In the genomic region with DNA sequence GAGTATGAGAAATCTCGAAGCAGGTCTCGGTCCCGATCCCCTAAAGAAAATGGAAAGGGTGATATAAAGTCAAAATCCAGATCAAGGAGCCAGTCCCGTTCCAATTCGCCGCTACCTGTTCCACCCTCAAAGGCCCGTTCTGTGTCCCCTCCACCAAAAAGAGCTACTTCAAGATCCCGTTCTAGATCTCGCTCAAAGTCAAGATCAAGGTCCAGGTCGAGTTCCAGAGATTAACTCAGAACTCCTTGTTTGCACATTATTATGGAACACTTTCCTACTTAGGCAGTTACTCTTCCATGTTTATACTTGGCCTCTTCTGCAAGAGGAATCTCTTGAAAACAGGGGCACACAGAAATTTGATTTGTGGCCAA, we compare ENCODE assay signal across 1 cellular context.
TF ChIP-seq lines count a peak whose summit lies in the region.

No MANE protein-coding gene starts in this region.

TF ChIP-seq in GM12878, 131 proteins besides CTCF, POLR2A, EP300 and RAD21 (continued from another document):
- TF ChIP-seq, protein P1, sequence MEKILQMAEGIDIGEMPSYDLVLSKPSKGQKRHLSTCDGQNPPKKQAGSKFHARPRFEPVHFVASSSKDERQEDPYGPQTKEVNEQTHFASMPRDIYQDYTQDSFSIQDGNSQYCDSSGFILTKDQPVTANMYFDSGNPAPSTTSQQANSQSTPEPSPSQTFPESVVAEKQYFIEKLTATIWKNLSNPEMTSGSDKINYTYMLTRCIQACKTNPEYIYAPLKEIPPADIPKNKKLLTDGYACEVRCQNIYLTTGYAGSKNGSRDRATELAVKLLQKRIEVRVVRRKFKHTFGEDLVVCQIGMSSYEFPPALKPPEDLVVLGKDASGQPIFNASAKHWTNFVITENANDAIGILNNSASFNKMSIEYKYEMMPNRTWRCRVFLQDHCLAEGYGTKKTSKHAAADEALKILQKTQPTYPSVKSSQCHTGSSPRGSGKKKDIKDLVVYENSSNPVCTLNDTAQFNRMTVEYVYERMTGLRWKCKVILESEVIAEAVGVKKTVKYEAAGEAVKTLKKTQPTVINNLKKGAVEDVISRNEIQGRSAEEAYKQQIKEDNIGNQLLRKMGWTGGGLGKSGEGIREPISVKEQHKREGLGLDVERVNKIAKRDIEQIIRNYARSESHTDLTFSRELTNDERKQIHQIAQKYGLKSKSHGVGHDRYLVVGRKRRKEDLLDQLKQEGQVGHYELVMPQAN (conservative IDR thresholded peaks at IDR 0.05), result no peak
- TF ChIP-seq POLR2AphosphoS5 (IDR thresholded peaks at IDR 0.05; ENCODE audit: low read length) (peak; percentile 61), TAF1 (IDR thresholded peaks at IDR 0.05; ENCODE audit: borderline replicate concordance, low read depth, low read length) (no peak), EZH2 (IDR thresholded peaks at IDR 0.05; ENCODE audit: borderline replicate concordance, control insufficient read depth, low read depth, low read length) (no peak), NR2C1 (IDR thresholded peaks at IDR 0.05) (no peak)
- TF ChIP-seq, protein P2, sequence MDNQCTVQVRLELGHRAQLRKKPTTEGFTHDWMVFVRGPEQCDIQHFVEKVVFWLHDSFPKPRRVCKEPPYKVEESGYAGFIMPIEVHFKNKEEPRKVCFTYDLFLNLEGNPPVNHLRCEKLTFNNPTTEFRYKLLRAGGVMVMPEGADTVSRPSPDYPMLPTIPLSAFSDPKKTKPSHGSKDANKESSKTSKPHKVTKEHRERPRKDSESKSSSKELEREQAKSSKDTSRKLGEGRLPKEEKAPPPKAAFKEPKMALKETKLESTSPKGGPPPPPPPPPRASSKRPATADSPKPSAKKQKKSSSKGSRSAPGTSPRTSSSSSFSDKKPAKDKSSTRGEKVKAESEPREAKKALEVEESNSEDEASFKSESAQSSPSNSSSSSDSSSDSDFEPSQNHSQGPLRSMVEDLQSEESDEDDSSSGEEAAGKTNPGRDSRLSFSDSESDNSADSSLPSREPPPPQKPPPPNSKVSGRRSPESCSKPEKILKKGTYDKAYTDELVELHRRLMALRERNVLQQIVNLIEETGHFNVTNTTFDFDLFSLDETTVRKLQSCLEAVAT (IDR thresholded peaks at IDR 0.05), result 0 out of 2 replicates have a peak, but pooled peaks have one; percentile 2
